ENCODE assay signal across 8 cellular contexts in the genomic region with DNA sequence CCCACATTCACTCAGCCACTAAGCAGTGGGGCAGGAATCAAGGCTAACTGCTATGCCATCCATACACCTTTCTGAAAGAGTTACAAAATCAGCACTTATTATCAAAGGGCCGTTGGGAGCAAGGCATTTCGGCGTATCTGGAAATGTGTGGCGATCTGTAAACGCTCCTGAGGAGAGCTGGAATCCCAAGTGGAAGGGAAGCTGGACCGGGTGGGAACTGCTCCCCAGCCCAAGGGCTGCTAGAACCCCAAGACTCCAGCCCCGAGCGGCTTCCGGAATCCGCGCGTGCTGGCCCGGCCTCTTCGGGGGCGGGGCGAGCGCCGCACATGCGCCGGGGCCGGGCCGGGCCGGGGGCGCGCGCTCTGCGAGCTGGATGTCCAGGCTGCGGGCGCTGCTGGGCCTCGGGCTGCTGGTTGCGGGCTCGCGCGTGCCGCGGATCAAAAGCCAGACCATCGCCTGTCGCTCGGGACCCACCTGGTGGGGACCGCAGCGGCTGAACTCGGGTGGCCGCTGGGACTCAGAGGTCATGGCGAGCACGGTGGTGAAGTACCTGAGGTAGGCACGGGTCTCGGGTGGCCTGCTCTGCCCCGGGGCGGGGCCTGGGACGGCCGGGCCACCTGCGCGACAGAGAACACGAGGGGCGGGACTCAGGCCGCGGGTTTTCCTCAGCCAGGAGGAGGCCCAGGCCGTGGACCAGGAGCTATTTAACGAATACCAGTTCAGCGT. TPM values are rescaled to one million over a fixed set of nuclear protein-coding genes. Genes with fewer than 3 reads are reported as not detected.
DNase-seq lines count a peak whose midpoint lies in the region; ATAC-seq and TF ChIP-seq lines count a peak whose summit lies in the region.

A gene (plus strand): TSS at position 345 of the 726 bp plus-strand sequence. CDS start 29 bp downstream, at position 374.

- H3K27me3 ChIP-seq in transverse colon, result no peaks in the 10 kb centered on the region

- no peaks in the 10 kb centered on the region for H3K9me3 ChIP-seq in transverse colon

- peaks cover 6% of the 10 kb centered on the region for H3K36me3 Mint-ChIP-seq in activated naive CD4-positive, alpha-beta T cell treated with anti-CD3 and anti-CD28 coated beads, Interleukin-2, amount 50 U/mL, for 24 hours

- peak within 1 kb of the TSS; percentile 88 for H3K4me3 Mint-ChIP-seq in activated naive CD4-positive, alpha-beta T cell treated with anti-CD3 and anti-CD28 coated beads, Interleukin-2, amount 50 U/mL, for 24 hours

- ATAC-seq in GM21786 (IDR thresholded peaks at IDR 0.05; ENCODE audit: unreplicated experiment), result peak; percentile 60

- DNase-seq in EH (ENCODE audit: low read depth), result peak; percentile 72
- DNase-seq in LNCaP clone FGC (ENCODE audit: low read depth), result no peak
- DNase-seq in SK-N-DZ (ENCODE audit: low spot score), result peak; percentile 70
- DNase-seq in glomerular visceral epithelial cell (ENCODE audit: extremely low spot score), result peak; percentile 80
- DNase-seq in occipital lobe (lab: John Stamatoyannopoulos, UW), result peak; percentile 70
- DNase-seq in transverse colon, result peak; percentile 82

- TF ChIP-seq CTCF in LNCaP clone FGC (IDR thresholded peaks at IDR 0.05; ENCODE audit: control insufficient read depth, extremely low read depth, insufficient read depth), result no peak
- TF ChIP-seq CTCF in transverse colon (IDR thresholded peaks at IDR 0.05), result no peak

- H3K4me3 ChIP-seq in LNCaP clone FGC (ENCODE audit: low read depth, low read length) (peak within 1 kb of the TSS; percentile 75), transverse colon (peak within 1 kb of the TSS; percentile 61 to 97 (median 78))

- peak within 1 kb of the TSS; percentile 86 for H3K27ac Mint-ChIP-seq in activated naive CD4-positive, alpha-beta T cell treated with anti-CD3 and anti-CD28 coated beads, Interleukin-2, amount 50 U/mL, for 24 hours

- H3K4me1 ChIP-seq in transverse colon, result peaks cover 9 to 14% (median 11%) of the 10 kb centered on the region in 4 donors

- H3K4me1 Mint-ChIP-seq in activated naive CD4-positive, alpha-beta T cell treated with anti-CD3 and anti-CD28 coated beads, Interleukin-2, amount 50 U/mL, for 24 hours, result peaks cover 28% of the 10 kb centered on the region

- H3K27me3 Mint-ChIP-seq in activated naive CD4-positive, alpha-beta T cell treated with anti-CD3 and anti-CD28 coated beads, Interleukin-2, amount 50 U/mL, for 24 hours, result no peaks in the 10 kb centered on the region

- no peak for TF ChIP-seq EP300 in transverse colon (IDR thresholded peaks at IDR 0.05; ENCODE audit: low read depth)

- intact Hi-C loops in transverse colon (cut with DNase I; ENCODE audit: low total_unique reads), result no loop called here

- in situ Hi-C loops in transverse colon (cut with MboI; ENCODE audit: low pct_ligation_motif_present in 1 of 4, low pct_unique_long_range_greater_than_20kb in 1 of 4, low sequenced_read_pairs in 3 of 4), result no loop called here

- peak; percentile 76 for TF ChIP-seq POLR2A in transverse colon (IDR thresholded peaks at IDR 0.05)

- H3K27ac ChIP-seq in transverse colon, result peak within 1 kb of the TSS; percentile 87 to 94 (median 91)

- WGBS in transverse colon (ENCODE audit: low coverage in 1 of 2), 2 donors, result 0% methylated on average over 39 of the region's 60 CpGs; no CpG with 5 or more reads in 1 of the 2 donors

- H3K9me3 Mint-ChIP-seq in activated naive CD4-positive, alpha-beta T cell treated with anti-CD3 and anti-CD28 coated beads, Interleukin-2, amount 50 U/mL, for 24 hours, result no peaks in the 10 kb centered on the region

- peaks cover 0 to 9% (median 0%) of the 10 kb centered on the region in 4 donors for H3K36me3 ChIP-seq in transverse colon

RNA-seq across cellular contexts. Expression of the gene that starts here (rescaled TPM):
- 86.4 and 99.9 TPM in 2 replicates for polyA plus RNA-seq in SK-N-DZ (2014; cell fraction: cytosol; rRNA removed)
- polyA plus RNA-seq in SK-N-DZ (2014; cell fraction: nucleus; rRNA removed), result 46.6 and 66.0 TPM in 2 replicates
- total RNA-seq in occipital lobe (26.5 TPM), transverse colon (100 to 1,000 TPM in 1 of 4 donors, 10 to 100 TPM in 3; 25.1 to 104 (median 77.5) TPM)
